Comparison of ENCODE assay signal across 16 cellular contexts in genomic region chr13:29810145-29810742, GRCh38. TPM values are rescaled to one million over a fixed set of nuclear protein-coding genes. Genes with fewer than 3 reads are reported as not detected.
DNase-seq lines count a peak whose midpoint lies in the region; ATAC-seq and TF ChIP-seq lines count a peak whose summit lies in the region.
"Had no signal": no experiment of that assay in that cellular context is flagged by ENCODE, and none has a peak within 500 bp of the region (broad histone marks: within the 10 kb centered on the region; RNA-seq: fewer than 3 reads in every experiment).

No MANE protein-coding gene starts in this region.

- H3K4me3 Mint-ChIP-seq in mesothelial cell of epicardium = no peak overlapping the region
- H3K4me3 Mint-ChIP-seq: natural killer cell treated with Interleukin-12 subunit alpha and Interleukin-12 subunit beta and Interleukin-15 and Interleukin-18, amount 100 ng/mL, for 72 hours had no signal

- 47 to 75% methylated on average over 2 of the region's 2 CpGs for WGBS in esophagus squamous epithelium, 2 donors

- no peaks in the 10 kb centered on the region for H3K9me3 Mint-ChIP-seq in mesothelial cell of epicardium
- H3K9me3 Mint-ChIP-seq: natural killer cell treated with Interleukin-12 subunit alpha and Interleukin-12 subunit beta and Interleukin-15 and Interleukin-18, amount 100 ng/mL, for 72 hours had no signal

- no peaks in the 10 kb centered on the region for H3K36me3 Mint-ChIP-seq in mesothelial cell of epicardium
- H3K36me3 Mint-ChIP-seq: natural killer cell treated with Interleukin-12 subunit alpha and Interleukin-12 subunit beta and Interleukin-15 and Interleukin-18, amount 100 ng/mL, for 72 hours had no signal

- no peak for TF ChIP-seq POLR2A in esophagus squamous epithelium (IDR thresholded peaks at IDR 0.05)

- no peak for TF ChIP-seq CTCF in mesothelial cell of epicardium (IDR thresholded peaks at IDR 0.05; ENCODE audit: unreplicated experiment)
- TF ChIP-seq CTCF in esophagus squamous epithelium (IDR thresholded peaks at IDR 0.05) = no peak

- H3K27ac ChIP-seq in esophagus squamous epithelium = no peak overlapping the region
- H3K27ac ChIP-seq: BLaER1, suprapubic skin had no signal

- DNase-seq in NCI-H69 (lab: John Stamatoyannopoulos, UW) (peak; percentile 25), mesothelial cell of epicardium (ENCODE audit: low spot score in 2 of 2, unreplicated experiment in 2 of 2) (no peak), SIG-M5 (lab: John Stamatoyannopoulos, UW) (no peak), esophagus squamous epithelium (lab: John Stamatoyannopoulos, UW) (no peak)
- DNase-seq in stimulated activated CD4-positive, alpha-beta T cell treated with anti-CD3 and anti-CD28 coated beads, Interleukin-15, amount 100 ng/mL, for 24 hours = no peak
- DNase-seq: activated CD4-positive, alpha-beta T cell treated with anti-CD3 and anti-CD28 coated beads, Interleukin-2, amount 50 U/mL, for 48 hours; activated effector memory CD4-positive, alpha-beta T cell treated with Interleukin-2 at 50 U/mL for 16 hours; aorta; dermis blood vessel endothelial cell; MV-4-11; SK-N-SH had no signal

- peaks cover 22% of the 10 kb centered on the region for H3K4me1 Mint-ChIP-seq in mesothelial cell of epicardium

- no peaks in the 10 kb centered on the region for H3K27me3 ChIP-seq in esophagus squamous epithelium
- H3K27me3 ChIP-seq: BLaER1, suprapubic skin had no signal

- no peaks in the 10 kb centered on the region for H3K27me3 Mint-ChIP-seq in mesothelial cell of epicardium (ENCODE audit: low read depth)
- H3K27me3 Mint-ChIP-seq: natural killer cell treated with Interleukin-12 subunit alpha and Interleukin-12 subunit beta and Interleukin-15 and Interleukin-18, amount 100 ng/mL, for 72 hours had no signal

- peaks cover 0 to 17% (median 0%) of the 10 kb centered on the region in 3 donors for H3K4me1 ChIP-seq in esophagus squamous epithelium

- no peak overlapping the region for H3K4me3 ChIP-seq in esophagus squamous epithelium
- H3K4me3 ChIP-seq: BLaER1, suprapubic skin had no signal

- peak overlapping the region; percentile 3 for H3K27ac Mint-ChIP-seq in mesothelial cell of epicardium
- H3K27ac Mint-ChIP-seq: natural killer cell treated with Interleukin-12 subunit alpha and Interleukin-12 subunit beta and Interleukin-15 and Interleukin-18, amount 100 ng/mL, for 72 hours had no signal

- H3K9me3 ChIP-seq in esophagus squamous epithelium = no peaks in the 10 kb centered on the region
- H3K9me3 ChIP-seq: BLaER1, SK-N-SH, suprapubic skin had no signal

- intact Hi-C loops in esophagus squamous epithelium (cut with DNase I) = no loop called here

- ATAC-seq in GM18511 (IDR thresholded peaks at IDR 0.05; ENCODE audit: unreplicated experiment) (peak; percentile 64), GM21528 (IDR thresholded peaks at IDR 0.05; ENCODE audit: low FRiP score, unreplicated experiment) (peak; percentile 54)
- ATAC-seq: natural killer cell treated with Interleukin-12 subunit alpha and Interleukin-12 subunit beta and Interleukin-15 and Interleukin-18, amount 100 ng/mL, for 72 hours had no signal

- H3K36me3 ChIP-seq in esophagus squamous epithelium = no peaks in the 10 kb centered on the region
- H3K36me3 ChIP-seq: BLaER1, suprapubic skin had no signal

RNA-seq across cellular contexts. Expression of gene UBL3, which starts 40.2 kb away (rescaled TPM):
- total RNA-seq in mesothelial cell of epicardium (22.7 to 23.6 TPM (median 23.3 TPM) in 3 replicates), esophagus squamous epithelium (10 to 100 TPM; 28.1 to 47.1 (median 35.4) TPM)
